2 cellular contexts compared by ENCODE assay signal in genomic region chr1:44072204-44072603, GRCh38.
A peak's percentile ranks its signal among the peaks of the same experiment; 100 is the strongest.
TF ChIP-seq lines count a peak whose summit lies in the region.

No MANE protein-coding gene starts in this region.

TF ChIP-seq in endothelial cell of umbilical vein, 7 proteins besides CTCF, POLR2A, EP300 and RAD21:
- TF ChIP-seq GATA2 (IDR thresholded peaks at IDR 0.05; ENCODE audit: insufficient read depth, insufficient read length, low read depth, low read length): no peak
- peak; percentile 24 for TF ChIP-seq FOS (IDR thresholded peaks at IDR 0.05; ENCODE audit: borderline replicate concordance, insufficient read depth, low read length)
TF ChIP-seq in endothelial cell of umbilical vein: peak in this region for 1.

TF ChIP-seq in WTC11, 78 proteins besides CTCF, POLR2A, EP300 and RAD21:
- no peak for TF ChIP-seq TEAD4 (CRISPR knock-in tag; IDR thresholded peaks at IDR 0.05)
- TF ChIP-seq ZBTB21 (CRISPR knock-in tag; IDR thresholded peaks at IDR 0.05; ENCODE audit: borderline replicate concordance): no peak
- TF ChIP-seq MYBL2 (CRISPR knock-in tag; IDR thresholded peaks at IDR 0.05): no peak
TF ChIP-seq in WTC11: peak in this region for 0.
